28 cellular contexts compared by ENCODE assay signal in the genomic region with DNA sequence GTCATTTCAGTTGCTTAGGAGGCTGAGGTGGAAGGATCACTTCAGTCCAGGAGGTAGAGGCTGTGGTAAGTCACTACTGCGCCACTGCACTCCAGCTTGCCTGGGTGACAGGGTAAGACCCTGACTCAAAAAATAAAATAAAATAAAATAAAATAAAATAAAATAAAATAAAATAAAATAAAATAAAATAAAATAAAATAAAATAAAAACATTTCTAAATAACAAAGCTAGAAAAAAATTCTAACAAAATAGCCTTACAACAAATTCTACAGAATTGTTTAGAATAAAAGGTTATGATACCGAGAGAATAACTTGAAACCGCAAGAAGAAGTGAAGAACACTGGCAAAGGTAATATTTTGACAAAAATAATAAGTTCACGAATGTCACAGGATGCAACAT.
DNase-seq lines count a peak whose midpoint lies in the region; ATAC-seq, FAIRE-seq and TF ChIP-seq lines count a peak whose summit lies in the region.
"Had no signal": no experiment of that assay in that cellular context is flagged by ENCODE, and none has a peak within 500 bp of the region (broad histone marks: within the 10 kb centered on the region; RNA-seq: fewer than 3 reads in every experiment).

No MANE protein-coding gene starts in this region.

- no peak for TF ChIP-seq CTCF in WTC11 (IDR thresholded peaks at IDR 0.05)

- FAIRE-seq in A204.1 (lab: Jason Lieb, UNC) = peak; percentile 32
- FAIRE-seq: A549, D721Med had no signal

- H3K4me1 Mint-ChIP-seq in WTC11 = no peaks in the 10 kb centered on the region
- H3K4me1 Mint-ChIP-seq: B cell; CD14-positive monocyte; CD4-positive, alpha-beta memory T cell; CD4-positive, CD25-positive, alpha-beta regulatory T cell; CD8-positive, alpha-beta memory T cell had no signal

- no peak overlapping the region for H3K4me3 Mint-ChIP-seq in WTC11
- H3K4me3 Mint-ChIP-seq: B cell; CD14-positive monocyte; CD4-positive, alpha-beta memory T cell; CD4-positive, alpha-beta T cell; CD4-positive, CD25-positive, alpha-beta regulatory T cell; CD8-positive, alpha-beta memory T cell; CD8-positive, alpha-beta T cell had no signal

- intact Hi-C loops in left ventricle myocardium superior (cut with micrococcal nuclease) = no loop called here

- no peaks in the 10 kb centered on the region for H3K36me3 Mint-ChIP-seq in WTC11
- H3K36me3 Mint-ChIP-seq: CD14-positive monocyte; CD4-positive, alpha-beta memory T cell; CD4-positive, CD25-positive, alpha-beta regulatory T cell; CD8-positive, alpha-beta memory T cell; CD8-positive, alpha-beta T cell had no signal

- DNase-seq in WTC11 (ENCODE audit: low spot score) (no peak), hypothalamus (lab: John Stamatoyannopoulos, UW) (no peak), left ventricle myocardium superior (no peak)
- DNase-seq: 8988T; ACHN; AML-193; BE2C; C1 segment of cervical spinal cord; Caco-2; Calu3; CD4-positive, alpha-beta memory T cell; CD4-positive, alpha-beta T cell; CD4-positive, CD25-positive, alpha-beta regulatory T cell; CD8-positive, alpha-beta memory T cell; CD8-positive, alpha-beta T cell; COR-L47; DMS 273 treated with DMSO at 0.1 percent for 48 hours; DMS153; DMS53; DMS79; DMS79 treated with DMSO at 0.1 percent for 48 hours; DND-41; EL had no signal

- peaks cover 2% of the 10 kb centered on the region; the same call in 1 of the 2 replicates for H3K9me3 Mint-ChIP-seq in WTC11

- H3K27ac Mint-ChIP-seq in WTC11 = no peak overlapping the region
- H3K27ac Mint-ChIP-seq: B cell; CD14-positive monocyte; CD4-positive, alpha-beta memory T cell; CD4-positive, alpha-beta T cell; CD4-positive, CD25-positive, alpha-beta regulatory T cell; CD8-positive, alpha-beta memory T cell; CD8-positive, alpha-beta T cell had no signal

- POLR2A ChIA-PET in WTC11 (lab: Charles Lee) = no interaction called here

- CTCF ChIA-PET in WTC11 (lab: Charles Lee) = no interaction called here

- H3K27me3 Mint-ChIP-seq in WTC11 (ENCODE audit: low read depth) = no peaks in the 10 kb centered on the region
- H3K27me3 Mint-ChIP-seq: B cell; CD4-positive, alpha-beta memory T cell; CD4-positive, alpha-beta T cell; CD8-positive, alpha-beta memory T cell had no signal

- no peak for ATAC-seq in WTC11
- no peak for ATAC-seq in left ventricle myocardium superior
- ATAC-seq: A549; CD8-positive, alpha-beta T cell had no signal

TF ChIP-seq in WTC11, 78 proteins besides CTCF, POLR2A, EP300 and RAD21:
- TF ChIP-seq SMAD4 (CRISPR knock-in tag; IDR thresholded peaks at IDR 0.05) (no peak), HMGA2 (CRISPR knock-in tag; IDR thresholded peaks at IDR 0.05) (peak; percentile 90)
